In the genomic region with DNA sequence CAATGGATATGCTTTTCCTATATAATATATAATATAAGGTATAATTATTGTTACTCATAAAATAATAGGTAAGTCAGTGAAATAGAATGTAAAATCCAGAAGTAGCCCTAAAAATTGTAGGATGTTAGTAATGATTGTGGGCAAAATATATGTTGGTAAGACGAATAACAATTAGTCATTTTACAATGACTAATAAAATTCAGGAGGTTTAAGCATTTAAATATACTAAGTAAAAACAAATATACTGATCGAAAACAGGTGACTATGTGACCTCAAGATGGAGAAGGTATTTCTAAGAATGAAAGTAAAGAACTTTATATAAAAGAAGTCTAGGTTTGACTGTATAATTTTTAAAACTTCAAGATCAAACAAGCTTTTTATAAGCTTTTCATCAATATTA, we compare ENCODE assay signal across 17 cellular contexts. TPM values are rescaled to one million over a fixed set of nuclear protein-coding genes. Genes with fewer than 3 reads are reported as not detected.
DNase-seq lines count a peak whose midpoint lies in the region; ATAC-seq, FAIRE-seq and TF ChIP-seq lines count a peak whose summit lies in the region.
"Had no signal": no experiment of that assay in that cellular context is flagged by ENCODE, and none has a peak within 500 bp of the region (broad histone marks: within the 10 kb centered on the region; RNA-seq: fewer than 3 reads in every experiment).

No MANE protein-coding gene starts in this region.

- no peaks in the 10 kb centered on the region for H3K9me1 ChIP-seq in IMR-90 (ENCODE audit: insufficient read depth, low read length)

- no peak overlapping the region for H2BK120ac ChIP-seq in IMR-90 (ENCODE audit: low read depth, low read length)
- no peak overlapping the region for H2BK120ac ChIP-seq in mesenchymal stem cell (ENCODE audit: low read depth, low read length)

- no peak for TF ChIP-seq POLR2A in IMR-90 (IDR thresholded peaks at IDR 0.05; ENCODE audit: low read depth, low read length)

- in situ Hi-C loops in GM23248 (cut with MboI) (no loop called here), IMR-90 (cut with MboI; ENCODE audit: low sequenced_read_pairs) (no loop called here)

- H4K20me1 ChIP-seq in GM23248 (ENCODE audit: insufficient read depth) = no peaks in the 10 kb centered on the region
- no peaks in the 10 kb centered on the region for H4K20me1 ChIP-seq in IMR-90 (ENCODE audit: insufficient read depth, low read length)

- H3K9ac ChIP-seq in GM23248 (no peak overlapping the region), IMR-90 (ENCODE audit: low read depth, low read length) (no peak overlapping the region), mesenchymal stem cell (ENCODE audit: low read length) (no peak overlapping the region)

- peak; percentile 41 for FAIRE-seq in colon (lab: Jason Lieb, UNC)
- FAIRE-seq: A204.1, GM12892, K562 had no signal

- H3K27ac ChIP-seq in GM23248 = no peak overlapping the region
- no peak overlapping the region for H3K27ac ChIP-seq in IMR-90 (ENCODE audit: insufficient read depth, low read length)
- no peak overlapping the region for H3K27ac ChIP-seq in mesenchymal stem cell (ENCODE audit: low read length, poor library complexity, severe bottlenecking)
- H3K27ac ChIP-seq: HL-60 had no signal

- H2AK5ac ChIP-seq in IMR-90 (ENCODE audit: low read depth, low read length) (no peak overlapping the region), mesenchymal stem cell (ENCODE audit: low read length, severe bottlenecking) (no peak overlapping the region)

- H3K56ac ChIP-seq in IMR-90 (ENCODE audit: extremely low read depth, insufficient read depth, low read length) = no peak overlapping the region

- no peak overlapping the region for H2AK9ac ChIP-seq in IMR-90 (replicated peaks; ENCODE audit: low read depth, low read length, poor library complexity)

- no peak overlapping the region for H4K5ac ChIP-seq in IMR-90 (ENCODE audit: low read depth, low read length)

- H3K23ac ChIP-seq in IMR-90 (ENCODE audit: low read depth, low read length) (no peak overlapping the region), mesenchymal stem cell (ENCODE audit: low read length in 2 of 2) (no peak overlapping the region)

- H3K4me1 ChIP-seq in GM23248 (ENCODE audit: insufficient read depth) (peaks cover 6% of the 10 kb centered on the region; the same call in 1 of the 2 replicates), IMR-90 (ENCODE audit: control insufficient read depth, insufficient read depth, low read length) (no peaks in the 10 kb centered on the region), mesenchymal stem cell (ENCODE audit: control insufficient read depth, insufficient read depth, low read depth, low read length) (no peaks in the 10 kb centered on the region)

- no peaks in the 10 kb centered on the region for H3K9me2 ChIP-seq in GM23248 (ENCODE audit: insufficient read depth)

- H3K27me3 ChIP-seq in GM23248 (replicated peaks; ENCODE audit: insufficient read depth) (no peaks in the 10 kb centered on the region), IMR-90 (ENCODE audit: control insufficient read depth, insufficient read depth, low read length) (no peaks in the 10 kb centered on the region), mesenchymal stem cell (ENCODE audit: control insufficient read depth in 1 of 2, insufficient read depth in 1 of 2, low read length in 2 of 2) (no peaks in the 10 kb centered on the region)

- BruUV-seq in IMR-90 (replicated peaks; lab: Mats Ljungman, UMichigan) = no TSS peak

- no peak for ATAC-seq in IMR-90 (ENCODE audit: low read depth)
- ATAC-seq in HG03045 (IDR thresholded peaks at IDR 0.05; ENCODE audit: unreplicated experiment) = no peak
- ATAC-seq: GM23338, K562 had no signal

- H3K18ac ChIP-seq in IMR-90 (ENCODE audit: low read depth, low read length) = no peak overlapping the region
- H3K18ac ChIP-seq in mesenchymal stem cell (ENCODE audit: low read depth in 1 of 2, low read length in 2 of 2) = no peak overlapping the region

- TF ChIP-seq CTCF in IMR-90 (conservative IDR thresholded peaks at IDR 0.05; ENCODE audit: low read depth, low read length) = no peak

- no peak overlapping the region for H2BK15ac ChIP-seq in IMR-90 (ENCODE audit: low read depth, low read length)
- H2BK15ac ChIP-seq in mesenchymal stem cell (ENCODE audit: low read depth, poor library complexity, severe bottlenecking) = no peak overlapping the region

- H4K8ac ChIP-seq in IMR-90 (ENCODE audit: low read depth in 2 of 2, low read length in 2 of 2) (no peak overlapping the region), mesenchymal stem cell (ENCODE audit: low read length) (no peak overlapping the region)

- no peak overlapping the region for H3K4me2 ChIP-seq in GM23248 (ENCODE audit: unreplicated experiment)
- no peak overlapping the region for H3K4me2 ChIP-seq in IMR-90 (ENCODE audit: low read depth, low read length)
- H3K4me2 ChIP-seq in mesenchymal stem cell (ENCODE audit: low read length, poor library complexity, severe bottlenecking) = no peak overlapping the region
- H3K4me2 ChIP-seq: GM23338 had no signal

- H3K14ac ChIP-seq in IMR-90 (replicated peaks; ENCODE audit: low read depth, low read length) (no peak overlapping the region), mesenchymal stem cell (ENCODE audit: low read length in 2 of 2) (no peak overlapping the region)

- peak; percentile 33 for DNase-seq in GM23248
- peak; percentile 26 for DNase-seq in IMR-90
- no peak for DNase-seq in NCI-H1930 (lab: John Stamatoyannopoulos, UW)
- no peak for DNase-seq in SW480 (ENCODE audit: low spot score)
- DNase-seq in mesenchymal stem cell = no peak
- DNase-seq: C1 segment of cervical spinal cord; CD4-positive, alpha-beta T cell; DMS79; GDM1; H7 had no signal

- no peak overlapping the region for H2BK12ac ChIP-seq in mesenchymal stem cell (ENCODE audit: low read length in 2 of 2)

- no peak overlapping the region for H4K91ac ChIP-seq in IMR-90 (ENCODE audit: insufficient read depth, low read depth, low read length)
- no peak overlapping the region for H4K91ac ChIP-seq in mesenchymal stem cell (ENCODE audit: low read length)

- H3K36me3 ChIP-seq in GM23248 (ENCODE audit: low read depth) (peaks cover 23% of the 10 kb centered on the region), IMR-90 (ENCODE audit: control insufficient read depth, insufficient read depth, low read length) (peaks cover 2% of the 10 kb centered on the region), mesenchymal stem cell (ENCODE audit: control insufficient read depth in 1 of 2, insufficient read depth in 2 of 2, low read depth in 1 of 2, low read length in 2 of 2) (peaks cover 3 to 47% of the 10 kb centered on the region in 2 experiments)

- H2BK5ac ChIP-seq in IMR-90 (ENCODE audit: low read depth, low read length, poor library complexity, severe bottlenecking) (no peak overlapping the region), mesenchymal stem cell (ENCODE audit: low read depth, low read length, poor library complexity, severe bottlenecking) (no peak overlapping the region)

- dilution Hi-C loops in IMR-90 (cut with HindIII; ENCODE audit: low sequenced_read_pairs, unreplicated experiment) = no loop called here

- CTCF ChIA-PET in IMR-90 (lab: Yijun Ruan, JAX) = no interaction called here

- no peaks in the 10 kb centered on the region for H3F3A ChIP-seq in GM23248 (ENCODE audit: insufficient read depth)

- H3K4ac ChIP-seq in IMR-90 (ENCODE audit: low read depth, low read length) = no peak overlapping the region
- H3K4ac ChIP-seq in mesenchymal stem cell (ENCODE audit: low read depth in 1 of 2, low read length in 2 of 2) = no peak overlapping the region

- H3K79me1 ChIP-seq in IMR-90 (ENCODE audit: low read depth in 1 of 2, low read length in 2 of 2) = no peaks in the 10 kb centered on the region
- H3K79me1 ChIP-seq in mesenchymal stem cell (replicated peaks; ENCODE audit: low read length, poor library complexity, severe bottlenecking) = no peaks in the 10 kb centered on the region

- POLR2A ChIA-PET in IMR-90 (lab: Charles Lee; ENCODE audit: unreplicated experiment) = no interaction called here

- no peaks in the 10 kb centered on the region for H3K79me2 ChIP-seq in GM23248 (ENCODE audit: insufficient read depth)

- no peak overlapping the region for H2BK20ac ChIP-seq in IMR-90 (ENCODE audit: low read depth, low read length)

- H3K4me3 ChIP-seq in GM23248 (no peak overlapping the region), IMR-90 (ENCODE audit: insufficient read depth, low read depth, low read length) (no peak overlapping the region), mesenchymal stem cell (ENCODE audit: insufficient read depth in 1 of 2, low read depth in 1 of 2, low read length in 2 of 2) (no peak overlapping the region)
- H3K4me3 ChIP-seq: GM23338, K562 had no signal

- H3K9me3 ChIP-seq in GM23248 (ENCODE audit: low read depth) (no peaks in the 10 kb centered on the region), IMR-90 (ENCODE audit: control insufficient read depth, insufficient read depth, low read length) (no peaks in the 10 kb centered on the region), mesenchymal stem cell (ENCODE audit: control insufficient read depth, low read length) (no peaks in the 10 kb centered on the region)

- WGBS in GM23248 (ENCODE audit: low coverage in 1 of 2, low lambda C conversion rate in 2 of 2, missing lambda C conversion rate in 2 of 2), 2 experiments = 45 to 48% methylated on average over 2 of the region's 2 CpGs
- WGBS in IMR-90 (ENCODE audit: extremely low coverage in 2 of 2, insufficient read length in 1 of 2), 2 experiments = no CpG with 5 or more reads among the region's 2 CpGs
- no CpG with 5 or more reads among the region's 2 CpGs for WGBS in mesenchymal stem cell

- intact Hi-C loops in IMR-90 (cut with micrococcal nuclease) = no loop called here

- no peak overlapping the region for H2AFZ ChIP-seq in GM23248
- no peak overlapping the region for H2AFZ ChIP-seq in IMR-90 (replicated peaks; ENCODE audit: low read length, poor library complexity)
- no peak overlapping the region for H2AFZ ChIP-seq in mesenchymal stem cell (ENCODE audit: low read depth, low read length)
- H2AFZ ChIP-seq: GM23338 had no signal

- no peak for TF ChIP-seq RAD21 in IMR-90 (IDR thresholded peaks at IDR 0.05; ENCODE audit: low read length)

RNA-seq across cellular contexts. Expression of gene FUCA2, which starts 28.9 kb away (rescaled TPM):
- 57.2 and 63.0 TPM in 2 replicates for total RNA-seq in GM23248 (2014; rRNA removed; shearing (Covaris generic))
- polyA plus RNA-seq in GM23248 (2016; fragmentation: Nextera tagmentation; extraction: Ambion mirVana) (108 and 111 TPM in 2 replicates), IMR-90 (2012; rRNA removed) (37.8 and 47.4 TPM in 2 replicates)
- total RNA-seq in IMR-90 (2012; rRNA removed) = 44.1 and 52.5 TPM in 2 replicates
- polyA plus RNA-seq in IMR-90 (2012; cell fraction: cytosol; rRNA removed) = 41.6 and 46.4 TPM in 2 replicates
- 29.4 and 35.2 TPM in 2 replicates for polyA plus RNA-seq in IMR-90 (2012; cell fraction: nucleus; rRNA removed; ENCODE audit: low replicate concordance)
- polyA plus RNA-seq in mesenchymal stem cell (2013, experiment 1 of 2) = 108 TPM
- polyA plus RNA-seq in mesenchymal stem cell (2013, experiment 2 of 2) = 117 TPM

RNA-seq across cellular contexts. Expression of gene PEX3, which starts 32.0 kb away (rescaled TPM):
- 15.0 and 20.1 TPM in 2 replicates for total RNA-seq in GM23248 (2014; rRNA removed; shearing (Covaris generic))
- 32.8 and 35.0 TPM in 2 replicates for polyA plus RNA-seq in GM23248 (2016; fragmentation: Nextera tagmentation; extraction: Ambion mirVana)
- total RNA-seq in IMR-90 (2012; rRNA removed) = 13.3 and 16.4 TPM in 2 replicates
- 13.7 and 15.1 TPM in 2 replicates for polyA plus RNA-seq in IMR-90 (2012; rRNA removed)
- polyA plus RNA-seq in IMR-90 (2012; cell fraction: cytosol; rRNA removed) = 2.5 and 3.5 TPM in 2 replicates
- 1.1 and 9.8 TPM in 2 replicates for polyA plus RNA-seq in IMR-90 (2012; cell fraction: nucleus; rRNA removed; ENCODE audit: low replicate concordance)
- 14.2 TPM for polyA plus RNA-seq in mesenchymal stem cell (2013, experiment 1 of 2)
- polyA plus RNA-seq in mesenchymal stem cell (2013, experiment 2 of 2) = 13.8 TPM

RNA-seq across cellular contexts. Expression of gene ADAT2, which starts 32.1 kb away (rescaled TPM):
- 3.2 and 3.4 TPM in 2 replicates for total RNA-seq in GM23248 (2014; rRNA removed; shearing (Covaris generic))
- polyA plus RNA-seq in GM23248 (2016; fragmentation: Nextera tagmentation; extraction: Ambion mirVana) = 3.7 and 4.2 TPM in 2 replicates
- total RNA-seq in IMR-90 (2012; rRNA removed) = 2.7 and 3.9 TPM in 2 replicates
- 3.2 and 5.4 TPM in 2 replicates for polyA plus RNA-seq in IMR-90 (2012; rRNA removed)
- polyA plus RNA-seq in IMR-90 (2012; cell fraction: cytosol; rRNA removed) = 0.65 and 1.3 TPM in 2 replicates
- 3.9 and 24.4 TPM in 2 replicates for polyA plus RNA-seq in IMR-90 (2012; cell fraction: nucleus; rRNA removed; ENCODE audit: low replicate concordance)
- 3.8 TPM for polyA plus RNA-seq in mesenchymal stem cell (2013, experiment 1 of 2)
- polyA plus RNA-seq in mesenchymal stem cell (2013, experiment 2 of 2) = 3.4 TPM

Comparison
In these comparisons a context has a peak if more than half of its experiments do, and no peak if none do; other contexts are left out.
1. DNase-seq: peak in GM23248 (single experiment) and IMR-90 (single experiment); none in NCI-H1930 (0 of 2), SW480 (single experiment) and mesenchymal stem cell (single experiment).